ENCODE assay signal across 16 cellular contexts in genomic region chr10:35928760-35929159, GRCh38.
DNase-seq lines count a peak whose midpoint lies in the region; ATAC-seq and TF ChIP-seq lines count a peak whose summit lies in the region.
"Had no signal": no experiment of that assay in that cellular context is flagged by ENCODE, and none has a peak within 500 bp of the region (broad histone marks: within the 10 kb centered on the region; RNA-seq: fewer than 3 reads in every experiment).

No MANE protein-coding gene starts in this region.

- 52 to 60% (median 56%) methylated on average over 6 of the region's 6 CpGs for WGBS in heart left ventricle, 4 donors
- 72% methylated on average over 6 of the region's 6 CpGs for WGBS in right cardiac atrium

- no peaks in the 10 kb centered on the region for H3K36me3 ChIP-seq in heart left ventricle

- ATAC-seq in heart left ventricle (peak; percentile 67 to 83 (median 71)), right cardiac atrium (no peak), left ventricle myocardium superior (peak; percentile 89)

- H3K4me1 ChIP-seq in heart left ventricle = peaks cover 0 to 21% (median 0%) of the 10 kb centered on the region in 12 donors
- no peaks in the 10 kb centered on the region for H3K4me1 ChIP-seq in right cardiac atrium (ENCODE audit: control insufficient read depth, insufficient read depth, low read length)

- TF ChIP-seq POLR2A in heart left ventricle (IDR thresholded peaks at IDR 0.05) = no peak

- intact Hi-C loops in heart left ventricle (cut with DNase I) = no loop called here
- intact Hi-C loops in right cardiac atrium (cut with DNase I) = no loop called here
- intact Hi-C loops in left ventricle myocardium superior (cut with micrococcal nuclease) = no loop called here
- intact Hi-C loops in posterior cingulate gyrus (cut with DNase I) = no loop called here

- no peak for TF ChIP-seq CTCF in heart left ventricle (IDR thresholded peaks at IDR 0.05)

- H3K9me3 ChIP-seq in heart left ventricle (no peaks in the 10 kb centered on the region), right cardiac atrium (ENCODE audit: control insufficient read depth, low read length) (no peaks in the 10 kb centered on the region)

- no peak overlapping the region for H3K4me3 ChIP-seq in heart left ventricle
- no peak overlapping the region for H3K4me3 ChIP-seq in right cardiac atrium (ENCODE audit: low read length)

- no peak overlapping the region for H3K27ac ChIP-seq in heart left ventricle
- H3K27ac ChIP-seq in right cardiac atrium (ENCODE audit: low read length) = no peak overlapping the region

- DNase-seq in heart left ventricle (no peak), right cardiac atrium (no peak), NCI-H2171 (lab: John Stamatoyannopoulos, UW) (peak; percentile 33), left ventricle myocardium superior (no peak), posterior cingulate gyrus (no peak)
- DNase-seq in stimulated activated CD4-positive, alpha-beta T cell treated with anti-CD3 and anti-CD28 coated beads, Interleukin-4, amount 100 ng/mL, for 24 hours = no peak
- no peak for DNase-seq in activated naive CD4-positive, alpha-beta T cell treated with Interleukin-2 at 50 U/mL for 16 hours
- DNase-seq: ACHN; C1 segment of cervical spinal cord; Calu3; CD4-positive, alpha-beta T cell; DMS153; DMS79 treated with DMSO at 0.1 percent for 48 hours; EL; GOT3; H9 had no signal

- H3K27me3 ChIP-seq in heart left ventricle (no peaks in the 10 kb centered on the region), right cardiac atrium (ENCODE audit: control insufficient read depth, insufficient read depth) (no peaks in the 10 kb centered on the region)

Comparison
In these comparisons a context has a peak if more than half of its experiments do, and no peak if none do; other contexts are left out.
1. ATAC-seq: peak in heart left ventricle (4 of 4) and left ventricle myocardium superior (single experiment); none in right cardiac atrium (0 of 2).